Comparison of ENCODE assay signal across 15 cellular contexts in the genomic region with DNA sequence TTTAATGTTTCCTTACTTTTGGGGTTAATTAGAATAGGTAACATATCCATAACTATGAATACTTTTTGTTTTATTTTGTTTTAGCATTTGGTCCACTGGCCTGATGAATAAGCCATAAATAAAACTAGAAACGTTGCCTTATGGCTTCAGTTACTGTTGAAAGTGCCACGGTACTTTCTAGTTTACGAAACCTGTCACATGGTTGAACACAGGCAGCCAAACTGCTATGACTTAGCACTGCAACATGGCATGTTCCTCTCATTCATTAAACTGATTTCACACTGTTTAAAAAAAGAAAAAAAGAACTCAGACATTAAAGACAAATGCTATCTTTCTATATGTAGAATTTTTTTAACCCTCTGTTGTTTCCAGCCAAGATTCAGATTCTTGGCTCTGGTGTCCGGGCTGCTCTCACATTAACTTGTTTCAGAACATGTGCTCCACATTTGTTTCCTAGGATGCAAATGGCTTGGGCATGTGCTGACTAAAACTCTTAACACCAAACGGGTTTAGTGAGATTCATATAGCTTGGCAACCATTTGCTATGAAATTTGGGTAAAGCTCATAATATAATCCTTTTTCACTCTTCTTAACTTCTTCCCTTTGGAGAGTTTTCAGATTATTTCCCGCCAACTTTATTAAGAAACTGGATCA.
A peak's percentile ranks its signal among the peaks of the same experiment; 100 is the strongest.
DNase-seq lines count a peak whose midpoint lies in the region; ATAC-seq, FAIRE-seq and TF ChIP-seq lines count a peak whose summit lies in the region.
"Had no signal": no experiment of that assay in that cellular context is flagged by ENCODE, and none has a peak within 500 bp of the region (broad histone marks: within the 10 kb centered on the region; RNA-seq: fewer than 3 reads in every experiment).

No MANE protein-coding gene starts in this region.

- no peaks in the 10 kb centered on the region for H3K36me3 Mint-ChIP-seq in MCF 10A (ENCODE audit: insufficient read depth, unreplicated experiment)
- H3K36me3 Mint-ChIP-seq: mesothelial cell of epicardium; stimulated activated memory B cell treated with anti-CD40 and anti-IgM and Interleukin-4, amounts not matched to agents 10 μg/mL and 1 μg/mL and 100 μg/mL, for 72 hours had no signal

- no peak overlapping the region for H3K4me3 Mint-ChIP-seq in MCF 10A (ENCODE audit: unreplicated experiment)
- H3K4me3 Mint-ChIP-seq: central memory CD8-positive, alpha-beta T cell; mesothelial cell of epicardium; stimulated activated memory B cell treated with anti-CD40 and anti-IgM and Interleukin-4, amounts not matched to agents 10 μg/mL and 1 μg/mL and 100 μg/mL, for 72 hours; T-helper 1 cell treated with Interleukin-12 subunit alpha and Interleukin-12 subunit beta and Interleukin-4 antibody, amounts not matched to agents 30 μg/mL and 1 μg/mL, for 36 hours had no signal

- DNase-seq in AG08395 (ENCODE audit: low spot score) (peak; percentile 21), NCI-H446 treated with DMSO at 0.1 percent for 48 hours (lab: John Stamatoyannopoulos, UW) (peak; percentile 52), fibroblast of villous mesenchyme (ENCODE audit: low read depth) (peak; percentile 57), HuH-7 (ENCODE audit: low spot score) (no peak), activated gamma-delta T cell (lab: John Stamatoyannopoulos, UW) (no peak), MCF 10A (ENCODE audit: unreplicated experiment) (no peak), RCC 7860 (ENCODE audit: low spot score) (no peak)
- DNase-seq: activated CD4-positive, alpha-beta T cell treated with anti-CD3 and anti-CD28 coated beads, Interleukin-2, amount 50 U/mL, for 48 hours; MV-4-11; Peyer's patch had no signal

- intact Hi-C loops in MCF 10A (cut with micrococcal nuclease) = no loop called here

- H3K4me3 ChIP-seq in fibroblast of villous mesenchyme (ENCODE audit: low read depth, low read length) = no peak overlapping the region
- H3K4me3 ChIP-seq: Peyer's patch had no signal

- peak; percentile 57 for ATAC-seq in GM21390 (IDR thresholded peaks at IDR 0.05; ENCODE audit: unreplicated experiment)
- ATAC-seq: stimulated activated memory B cell treated with anti-CD40 and anti-IgM and Interleukin-4, amounts not matched to agents 10 μg/mL and 1 μg/mL and 100 μg/mL, for 72 hours had no signal

- BruUV-seq in MCF 10A (replicated peaks; lab: Mats Ljungman, UMichigan) = no TSS peak

- CTCF ChIA-PET in MCF 10A (lab: Yijun Ruan, JAX) = no interaction called here

- H3K27me3 Mint-ChIP-seq in MCF 10A (ENCODE audit: insufficient read depth, unreplicated experiment) = no peaks in the 10 kb centered on the region
- H3K27me3 Mint-ChIP-seq: central memory CD8-positive, alpha-beta T cell; stimulated activated memory B cell treated with anti-CD40 and anti-IgM and Interleukin-4, amounts not matched to agents 10 μg/mL and 1 μg/mL and 100 μg/mL, for 72 hours had no signal

- no peaks in the 10 kb centered on the region for H3K4me1 Mint-ChIP-seq in MCF 10A (ENCODE audit: insufficient read depth, unreplicated experiment)
- H3K4me1 Mint-ChIP-seq: central memory CD8-positive, alpha-beta T cell; stimulated activated memory B cell treated with anti-CD40 and anti-IgM and Interleukin-4, amounts not matched to agents 10 μg/mL and 1 μg/mL and 100 μg/mL, for 72 hours had no signal

- POLR2A ChIA-PET in MCF 10A (lab: Yijun Ruan, JAX) = no interaction called here

- TF ChIP-seq CTCF in fibroblast of villous mesenchyme (IDR thresholded peaks at IDR 0.05; ENCODE audit: insufficient read depth, low read depth, low read length) = no peak
- no peak for TF ChIP-seq CTCF in MCF 10A (IDR thresholded peaks at IDR 0.05; ENCODE audit: unreplicated experiment)

- H3K27ac Mint-ChIP-seq in MCF 10A (ENCODE audit: low read depth, unreplicated experiment) = no peak overlapping the region
- H3K27ac Mint-ChIP-seq: mesothelial cell of epicardium; stimulated activated memory B cell treated with anti-CD40 and anti-IgM and Interleukin-4, amounts not matched to agents 10 μg/mL and 1 μg/mL and 100 μg/mL, for 72 hours; T-helper 1 cell treated with Interleukin-12 subunit alpha and Interleukin-12 subunit beta and Interleukin-4 antibody, amounts not matched to agents 30 μg/mL and 1 μg/mL, for 36 hours had no signal

- FAIRE-seq in RCC 7860 (lab: Jason Lieb, UNC) = no peak

- no peaks in the 10 kb centered on the region for H3K9me3 Mint-ChIP-seq in MCF 10A (ENCODE audit: unreplicated experiment)
- H3K9me3 Mint-ChIP-seq: central memory CD8-positive, alpha-beta T cell; mesothelial cell of epicardium; stimulated activated memory B cell treated with anti-CD40 and anti-IgM and Interleukin-4, amounts not matched to agents 10 μg/mL and 1 μg/mL and 100 μg/mL, for 72 hours; T-helper 1 cell treated with Interleukin-12 subunit alpha and Interleukin-12 subunit beta and Interleukin-4 antibody, amounts not matched to agents 30 μg/mL and 1 μg/mL, for 36 hours had no signal

Comparison
In these comparisons a context has a peak if more than half of its experiments do, and no peak if none do; other contexts are left out.
1. DNase-seq: peak in AG08395 (single experiment), NCI-H446 treated with DMSO at 0.1 percent for 48 hours (single experiment) and fibroblast of villous mesenchyme (single experiment); none in HuH-7 (single experiment), activated gamma-delta T cell (single experiment), MCF 10A (single experiment) and RCC 7860 (single experiment).